Comparison of ENCODE assay signal across 15 cellular contexts in the genomic region with DNA sequence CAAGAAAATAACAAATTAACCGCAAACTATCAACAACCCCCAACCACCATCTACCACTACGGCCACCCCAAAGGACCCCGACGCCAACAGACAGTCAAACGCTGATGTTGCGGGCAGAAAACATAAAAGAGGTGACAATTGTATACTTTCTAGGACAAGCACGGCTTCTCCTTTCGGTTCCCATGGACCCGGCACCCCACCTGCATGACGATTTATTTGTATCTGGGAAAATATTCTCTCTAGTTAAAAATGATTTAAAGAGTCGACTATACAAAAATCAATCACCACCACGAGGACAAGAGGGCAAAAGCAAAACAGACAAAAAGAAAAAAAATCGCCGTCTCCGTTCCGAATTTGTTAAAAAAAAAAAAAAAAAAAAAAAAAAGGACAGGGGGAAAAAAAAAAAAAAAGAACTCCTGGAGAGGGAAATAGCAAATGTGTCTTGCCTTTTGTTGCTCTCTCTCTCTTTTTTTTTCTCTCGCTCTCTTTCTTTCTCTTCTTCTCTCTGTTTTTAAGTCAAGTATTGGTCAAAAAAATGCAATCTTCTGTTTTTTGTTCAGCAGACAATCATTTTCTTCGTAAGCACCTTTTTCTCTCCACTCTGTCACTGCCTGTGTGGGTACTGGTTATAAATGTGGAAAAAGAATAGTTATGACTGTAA. TPM values are rescaled to one million over a fixed set of nuclear protein-coding genes. Genes with fewer than 3 reads are reported as not detected.
A peak's percentile ranks its signal among the peaks of the same experiment; 100 is the strongest.
DNase-seq lines count a peak whose midpoint lies in the region; ATAC-seq and TF ChIP-seq lines count a peak whose summit lies in the region.
"Had no signal": no experiment of that assay in that cellular context is flagged by ENCODE, and none has a peak within 500 bp of the region (broad histone marks: within the 10 kb centered on the region; RNA-seq: fewer than 3 reads in every experiment).

No MANE protein-coding gene starts in this region.

- peaks cover 13% of the 10 kb centered on the region for H3K4me1 Mint-ChIP-seq in activated CD4-positive, alpha-beta T cell treated with anti-CD3 and anti-CD28 coated beads, Interleukin-2, amount 10 ng/mL, durations not matched to agents 24 days and 14 days
- peaks cover 45 to 59% (median 48%) of the 10 kb centered on the region in 3 donors for H3K4me1 Mint-ChIP-seq in T-cell

- H3K4me1 ChIP-seq in hepatocyte (ENCODE audit: insufficient read depth) (peaks cover 8% of the 10 kb centered on the region), colonic mucosa (no peaks in the 10 kb centered on the region)

- POLR2A ChIA-PET in T-cell (lab: Charles Lee): no interaction called here

- WGBS in hepatocyte (ENCODE audit: low lambda C conversion rate, missing lambda C conversion rate): 5% methylated on average over 18 of the region's 18 CpGs

- peak overlapping the region; percentile 63 for H3K4me2 ChIP-seq in hepatocyte
- H3K4me2 ChIP-seq: A549 had no signal

- no peaks in the 10 kb centered on the region for H3K79me2 ChIP-seq in hepatocyte

- no peak for TF ChIP-seq CTCF in hepatocyte (IDR thresholded peaks at IDR 0.05; ENCODE audit: poor library complexity)
- TF ChIP-seq CTCF in retinal pigment epithelial cell (conservative IDR thresholded peaks at IDR 0.05; ENCODE audit: low read depth, low read length): no peak
- TF ChIP-seq CTCF in colonic mucosa (IDR thresholded peaks at IDR 0.05): no peak

- H3K9me2 ChIP-seq in hepatocyte (replicated peaks; ENCODE audit: insufficient read depth): no peaks in the 10 kb centered on the region

- CTCF ChIA-PET in T-cell (lab: Charles Lee): no interaction called here

- no peak overlapping the region for H3K4me3 Mint-ChIP-seq in activated CD4-positive, alpha-beta T cell treated with anti-CD3 and anti-CD28 coated beads, Interleukin-2, amount 10 ng/mL, durations not matched to agents 24 days and 14 days
- H3K4me3 Mint-ChIP-seq in T-cell: peak overlapping the region in 2 of 3 donors; percentile 44 to 58
- H3K4me3 Mint-ChIP-seq: activated CD4-positive, alpha-beta T cell treated with anti-CD3 and anti-CD28 coated beads for 36 hours; activated T-helper 17 cell treated with anti-CD3 and anti-CD28 coated beads, Interleukin-2, amount 50 U/mL, for 72 hours had no signal

- no peaks in the 10 kb centered on the region for H4K20me1 ChIP-seq in hepatocyte (ENCODE audit: insufficient read depth, poor library complexity, severe bottlenecking)

- H3K9ac ChIP-seq in colonic mucosa (ENCODE audit: low read depth in 2 of 2, low read length in 2 of 2): no peak overlapping the region

- peak overlapping the region; percentile 21 for H3K27ac Mint-ChIP-seq in activated CD4-positive, alpha-beta T cell treated with anti-CD3 and anti-CD28 coated beads, Interleukin-2, amount 10 ng/mL, durations not matched to agents 24 days and 14 days
- H3K27ac Mint-ChIP-seq in T-cell: peak overlapping the region in 1 of 2 donors; percentile 16
- H3K27ac Mint-ChIP-seq: activated CD4-positive, alpha-beta T cell treated with anti-CD3 and anti-CD28 coated beads for 36 hours; activated T-helper 17 cell treated with anti-CD3 and anti-CD28 coated beads, Interleukin-2, amount 50 U/mL, for 72 hours had no signal

- DNase-seq in activated CD4-positive, alpha-beta T cell treated with anti-CD3 and anti-CD28 coated beads, Interleukin-2, amount 10 ng/mL, durations not matched to agents 24 days and 14 days: no peak
- DNase-seq in activated CD4-positive, alpha-beta T cell treated with anti-CD3 and anti-CD28 coated beads for 48 hours: no peak
- no peak for DNase-seq in T-cell
- no peak for DNase-seq in hepatocyte (ENCODE audit: low spot score)
- DNase-seq in retinal pigment epithelial cell (ENCODE audit: low read depth): no peak
- DNase-seq in DMS53 (lab: John Stamatoyannopoulos, UW): no peak
- no peak for DNase-seq in NCI-H524 treated with DMSO at 0.1 percent for 48 hours (lab: John Stamatoyannopoulos, UW)
- DNase-seq in colonic mucosa: no peak
- DNase-seq: activated CD4-positive, alpha-beta T cell treated with anti-CD3 and anti-CD28 coated beads for 36 hours; NCI-H1092 treated with DMSO at 0.1 percent for 48 hours; transverse colon had no signal

- peaks cover 3% of the 10 kb centered on the region for H3K36me3 Mint-ChIP-seq in activated CD4-positive, alpha-beta T cell treated with anti-CD3 and anti-CD28 coated beads, Interleukin-2, amount 10 ng/mL, durations not matched to agents 24 days and 14 days (ENCODE audit: low read depth)
- no peaks in the 10 kb centered on the region for H3K36me3 Mint-ChIP-seq in T-cell

- no peak overlapping the region for H3K27ac ChIP-seq in hepatocyte
- no peak overlapping the region for H3K27ac ChIP-seq in colonic mucosa
- H3K27ac ChIP-seq: A549, transverse colon had no signal

- H3K27me3 ChIP-seq in hepatocyte: peaks cover 98% of the 10 kb centered on the region
- H3K27me3 ChIP-seq in colonic mucosa: peaks cover 67% of the 10 kb centered on the region

- H3K9me3 ChIP-seq in hepatocyte (ENCODE audit: low read depth) (no peaks in the 10 kb centered on the region), colonic mucosa (no peaks in the 10 kb centered on the region)
- H3K9me3 ChIP-seq: A549, transverse colon had no signal

- peaks cover 81% of the 10 kb centered on the region for H3K27me3 Mint-ChIP-seq in activated CD4-positive, alpha-beta T cell treated with anti-CD3 and anti-CD28 coated beads, Interleukin-2, amount 10 ng/mL, durations not matched to agents 24 days and 14 days
- H3K27me3 Mint-ChIP-seq in T-cell: peaks cover 72 to 85% of the 10 kb centered on the region in 2 donors

- no peaks in the 10 kb centered on the region for H3K9me3 Mint-ChIP-seq in activated CD4-positive, alpha-beta T cell treated with anti-CD3 and anti-CD28 coated beads, Interleukin-2, amount 10 ng/mL, durations not matched to agents 24 days and 14 days
- H3K9me3 Mint-ChIP-seq in T-cell: no peaks in the 10 kb centered on the region
- H3K9me3 Mint-ChIP-seq: activated T-helper 17 cell treated with anti-CD3 and anti-CD28 coated beads, Interleukin-2, amount 50 U/mL, for 72 hours had no signal

- H2AFZ ChIP-seq in hepatocyte: no peak overlapping the region

- H3K36me3 ChIP-seq in hepatocyte (replicated peaks; ENCODE audit: insufficient read depth, low read depth) (no peaks in the 10 kb centered on the region), colonic mucosa (no peaks in the 10 kb centered on the region)
- H3K36me3 ChIP-seq: transverse colon had no signal

- intact Hi-C loops in activated CD4-positive, alpha-beta T cell treated with anti-CD3 and anti-CD28 coated beads, Interleukin-2, amount 10 ng/mL, durations not matched to agents 24 days and 14 days (cut with micrococcal nuclease): loop anchor here (5.0 kb wide), 1 partner anchor 222 kb away; no protein-coding TSS in a partner anchor
- intact Hi-C loops in colonic mucosa (cut with DNase I): loop anchor here (10.0 kb wide), 1 partner anchor 140 kb away; no protein-coding TSS in a partner anchor

- H3K4me3 ChIP-seq in hepatocyte (no peak overlapping the region), retinal pigment epithelial cell (ENCODE audit: low read length) (peak overlapping the region; percentile 100), colonic mucosa (no peak overlapping the region)
- H3K4me3 ChIP-seq: A549 had no signal

- ATAC-seq in T-cell (replicated peaks in 1 of 4): no peak
- ATAC-seq: A549; activated CD4-positive, alpha-beta T cell treated with anti-CD3 and anti-CD28 coated beads for 36 hours; activated T-helper 17 cell treated with anti-CD3 and anti-CD28 coated beads, Interleukin-2, amount 50 U/mL, for 72 hours had no signal

RNA-seq across cellular contexts. Expression of a gene that starts 3.6 kb away (rescaled TPM):
- total RNA-seq in activated CD4-positive, alpha-beta T cell treated with anti-CD3 and anti-CD28 coated beads, Interleukin-2, amount 10 ng/mL, durations not matched to agents 24 days and 14 days: not detected in 2 replicates
- total RNA-seq in T-cell (under 1 TPM in 1 of 5 donors, not detected in 4; 0.23 TPM), hepatocyte (not detected in 2 replicates), colonic mucosa (not detected)
- not detected in 2 replicates for polyA plus RNA-seq in hepatocyte
- total RNA-seq: activated CD4-positive, alpha-beta T cell treated with anti-CD3 and anti-CD28 coated beads for 36 hours; activated T-helper 17 cell treated with anti-CD3 and anti-CD28 coated beads, Interleukin-2, amount 50 U/mL, for 72 hours; liver; transverse colon had no signal
- polyA plus RNA-seq: esophagus, liver had no signal
